ENCODE assay signal across 10 cellular contexts in genomic region chr6:35489995-35490791, GRCh38. TPM values are rescaled to one million over a fixed set of nuclear protein-coding genes. Genes with fewer than 3 reads are reported as not detected.
DNase-seq lines count a peak whose midpoint lies in the region; ATAC-seq and TF ChIP-seq lines count a peak whose summit lies in the region.
"Had no signal": no experiment of that assay in that cellular context is flagged by ENCODE, and none has a peak within 500 bp of the region (broad histone marks: within the 10 kb centered on the region; RNA-seq: fewer than 3 reads in every experiment).

No MANE protein-coding gene starts in this region.

- no peak overlapping the region for H3K4me3 Mint-ChIP-seq in effector memory CD8-positive, alpha-beta T cell
- H3K4me3 Mint-ChIP-seq in activated T-helper 2 cell treated with anti-CD3 and anti-CD28 coated beads, Interferon-gamma antibody, Interleukin-2, Interleukin-4, amounts not matched to agents 10 μg/mL and 5 μg/mL and 100 μg/mL, durations not matched to agents 14 hours and 24 hours and 36 hours (ENCODE audit: low read depth): no peak overlapping the region

- H3K27me3 ChIP-seq in BLaER1 (no peaks in the 10 kb centered on the region), OCI-LY3 (ENCODE audit: low read depth, low read length) (peaks cover 17% of the 10 kb centered on the region; the same call in 1 of the 2 replicates), gastroesophageal sphincter (no peaks in the 10 kb centered on the region)

- peak in 29 of 56 donors; percentile 4 to 74 (median 20) for DNase-seq in nucleus accumbens (lab: John Stamatoyannopoulos, UW)
- no peak for DNase-seq in effector memory CD8-positive, alpha-beta T cell
- no peak for DNase-seq in activated T-cell treated with anti-CD3 and anti-CD28 coated beads for 4 hours
- DNase-seq in activated T-helper 2 cell treated with anti-CD3 and anti-CD28 coated beads, Interferon-gamma antibody, Interleukin-2, Interleukin-4, amounts not matched to agents 10 μg/mL and 5 μg/mL and 100 μg/mL, durations not matched to agents 14 hours and 24 hours and 36 hours (ENCODE audit: low spot score): no peak
- DNase-seq in Ammon's horn (ENCODE audit: low spot score): no peak

- H3K36me3 ChIP-seq in BLaER1 (no peaks in the 10 kb centered on the region), OCI-LY3 (replicated peaks; ENCODE audit: low read depth, low read length) (no peaks in the 10 kb centered on the region), gastroesophageal sphincter (no peaks in the 10 kb centered on the region)

- peak; percentile 75 for ATAC-seq in gastroesophageal sphincter
- ATAC-seq in effector memory CD8-positive, alpha-beta T cell (replicated peaks): no peak

- no peak for TF ChIP-seq EP300 in gastroesophageal sphincter (IDR thresholded peaks at IDR 0.05)

- intact Hi-C loops in activated T-helper 2 cell treated with anti-CD3 and anti-CD28 coated beads, Interferon-gamma antibody, Interleukin-2, Interleukin-4, amounts not matched to agents 10 μg/mL and 5 μg/mL and 100 μg/mL, durations not matched to agents 14 hours and 24 hours and 36 hours (cut with micrococcal nuclease): no loop called here

- peaks cover 70% of the 10 kb centered on the region for H3K4me1 ChIP-seq in BLaER1
- peaks cover 19% of the 10 kb centered on the region for H3K4me1 ChIP-seq in OCI-LY3 (ENCODE audit: low read length)
- H3K4me1 ChIP-seq in gastroesophageal sphincter: peaks cover 5 to 100% (median 78%) of the 10 kb centered on the region in 3 donors

- H3K9me3 Mint-ChIP-seq in effector memory CD8-positive, alpha-beta T cell: no peaks in the 10 kb centered on the region
- no peaks in the 10 kb centered on the region for H3K9me3 Mint-ChIP-seq in activated T-helper 2 cell treated with anti-CD3 and anti-CD28 coated beads, Interferon-gamma antibody, Interleukin-2, Interleukin-4, amounts not matched to agents 10 μg/mL and 5 μg/mL and 100 μg/mL, durations not matched to agents 14 hours and 24 hours and 36 hours

- TF ChIP-seq CTCF in OCI-LY3 (IDR thresholded peaks at IDR 0.05; ENCODE audit: low read depth, low read length) (no peak), gastroesophageal sphincter (IDR thresholded peaks at IDR 0.05) (no peak)

- H3K4me3 ChIP-seq in BLaER1 (no peak overlapping the region), OCI-LY3 (ENCODE audit: low read length) (peak overlapping the region; percentile 61), gastroesophageal sphincter (peak overlapping the region; percentile 3 to 96)

- H3K27ac ChIP-seq in BLaER1 (no peak overlapping the region), OCI-LY3 (ENCODE audit: low read length) (no peak overlapping the region), gastroesophageal sphincter (peak overlapping the region; percentile 90 to 100 (median 98))

- H3K4me2 ChIP-seq in BLaER1 (peak overlapping the region; percentile 51), OCI-LY3 (ENCODE audit: low read length) (peak overlapping the region; percentile 77)

- H3K36me3 Mint-ChIP-seq in effector memory CD8-positive, alpha-beta T cell (ENCODE audit: insufficient read depth): no peaks in the 10 kb centered on the region
- no peaks in the 10 kb centered on the region for H3K36me3 Mint-ChIP-seq in activated T-helper 2 cell treated with anti-CD3 and anti-CD28 coated beads, Interferon-gamma antibody, Interleukin-2, Interleukin-4, amounts not matched to agents 10 μg/mL and 5 μg/mL and 100 μg/mL, durations not matched to agents 14 hours and 24 hours and 36 hours (ENCODE audit: low read depth)

- TF ChIP-seq POLR2A in gastroesophageal sphincter (IDR thresholded peaks at IDR 0.05): peak; percentile 14 to 29

- H3K79me2 ChIP-seq in OCI-LY3 (ENCODE audit: low read length): no peaks in the 10 kb centered on the region

- peaks cover 17 to 20% of the 10 kb centered on the region in 2 donors for H3K4me1 Mint-ChIP-seq in effector memory CD8-positive, alpha-beta T cell (ENCODE audit: low read depth in 2 of 2)
- H3K4me1 Mint-ChIP-seq in activated T-helper 2 cell treated with anti-CD3 and anti-CD28 coated beads, Interferon-gamma antibody, Interleukin-2, Interleukin-4, amounts not matched to agents 10 μg/mL and 5 μg/mL and 100 μg/mL, durations not matched to agents 14 hours and 24 hours and 36 hours (ENCODE audit: low read depth): peaks cover 9% of the 10 kb centered on the region

- no peaks in the 10 kb centered on the region for H3K27me3 Mint-ChIP-seq in effector memory CD8-positive, alpha-beta T cell
- peaks cover 10% of the 10 kb centered on the region for H3K27me3 Mint-ChIP-seq in activated T-helper 2 cell treated with anti-CD3 and anti-CD28 coated beads, Interferon-gamma antibody, Interleukin-2, Interleukin-4, amounts not matched to agents 10 μg/mL and 5 μg/mL and 100 μg/mL, durations not matched to agents 14 hours and 24 hours and 36 hours (ENCODE audit: low read depth)

- H3K9ac ChIP-seq in BLaER1 (no peak overlapping the region), OCI-LY3 (ENCODE audit: low read length) (peak overlapping the region; percentile 35)

- 0 out of 2 replicates have a peak overlapping the region, but pooled peaks have one; percentile 21 for H2AFZ ChIP-seq in OCI-LY3 (ENCODE audit: low read depth, low read length)

- peak overlapping the region in 1 of 2 donors; percentile 83 for H3K27ac Mint-ChIP-seq in effector memory CD8-positive, alpha-beta T cell
- H3K27ac Mint-ChIP-seq in activated T-helper 2 cell treated with anti-CD3 and anti-CD28 coated beads, Interferon-gamma antibody, Interleukin-2, Interleukin-4, amounts not matched to agents 10 μg/mL and 5 μg/mL and 100 μg/mL, durations not matched to agents 14 hours and 24 hours and 36 hours: no peak overlapping the region

- peaks cover 41% of the 10 kb centered on the region for H4K20me1 ChIP-seq in BLaER1
- H4K20me1 ChIP-seq in OCI-LY3 (ENCODE audit: insufficient read depth, low read length): no peaks in the 10 kb centered on the region

- H3K9me3 ChIP-seq in BLaER1 (no peaks in the 10 kb centered on the region), OCI-LY3 (ENCODE audit: insufficient read depth, low read length) (no peaks in the 10 kb centered on the region), gastroesophageal sphincter (no peaks in the 10 kb centered on the region)

- WGBS in gastroesophageal sphincter (ENCODE audit: low coverage in 1 of 2), 2 donors: 4 to 16% methylated on average over 3 to 11 of the region's 28 CpGs

RNA-seq across cellular contexts. Expression of gene TEAD3, which starts 6.7 kb away (rescaled TPM):
- 100 to 1,000 TPM in 1 of 4 donors, 10 to 100 TPM in 3; 58.3 to 122 (median 72.5) TPM for total RNA-seq in gastroesophageal sphincter
- total RNA-seq in activated T-helper 2 cell treated with anti-CD3 and anti-CD28 coated beads, Interferon-gamma antibody, Interleukin-2, Interleukin-4, amounts not matched to agents 10 μg/mL and 5 μg/mL and 100 μg/mL, durations not matched to agents 14 hours and 24 hours and 36 hours: 1.8 and 2.0 TPM in 2 replicates
- total RNA-seq: mononuclear cell had no signal

RNA-seq across cellular contexts. Expression of gene RPL10A, which starts 22.0 kb away (rescaled TPM):
- 1,000 to 10,000 TPM in 3 of 4 donors, 100 to 1,000 TPM in 1; 870 to 1,936 (median 1,411) TPM for total RNA-seq in gastroesophageal sphincter
- 1,727 and 1,773 TPM in 2 replicates for total RNA-seq in activated T-helper 2 cell treated with anti-CD3 and anti-CD28 coated beads, Interferon-gamma antibody, Interleukin-2, Interleukin-4, amounts not matched to agents 10 μg/mL and 5 μg/mL and 100 μg/mL, durations not matched to agents 14 hours and 24 hours and 36 hours

RNA-seq across cellular contexts. Expression of gene TULP1, which starts 22.5 kb away (rescaled TPM):
- total RNA-seq in gastroesophageal sphincter: under 1 TPM in 1 of 4 donors, not detected in 3; 0.89 TPM
- not detected in 2 replicates for total RNA-seq in activated T-helper 2 cell treated with anti-CD3 and anti-CD28 coated beads, Interferon-gamma antibody, Interleukin-2, Interleukin-4, amounts not matched to agents 10 μg/mL and 5 μg/mL and 100 μg/mL, durations not matched to agents 14 hours and 24 hours and 36 hours
- total RNA-seq: activated CD8-positive, alpha-beta memory T cell treated with anti-CD3 and anti-CD28 coated beads for 36 hours; mononuclear cell had no signal

RNA-seq across cellular contexts. Expression of gene FANCE, which starts 38.1 kb away (rescaled TPM):
- total RNA-seq in gastroesophageal sphincter: 1 to 10 TPM; 2.6 to 5.0 (median 3.8) TPM
- 20.6 and 21.1 TPM in 2 replicates for total RNA-seq in activated T-helper 2 cell treated with anti-CD3 and anti-CD28 coated beads, Interferon-gamma antibody, Interleukin-2, Interleukin-4, amounts not matched to agents 10 μg/mL and 5 μg/mL and 100 μg/mL, durations not matched to agents 14 hours and 24 hours and 36 hours

Comparison
In these comparisons a context has a peak if more than half of its experiments do, and no peak if none do; other contexts are left out.
1. H3K27ac ChIP-seq: peak in gastroesophageal sphincter (4 of 4); none in BLaER1 (single experiment) and OCI-LY3 (single experiment).
2. DNase-seq: peak in nucleus accumbens (29 of 56); none in effector memory CD8-positive, alpha-beta T cell (0 of 3), activated T-cell treated with anti-CD3 and anti-CD28 coated beads for 4 hours (single experiment), activated T-helper 2 cell treated with anti-CD3 and anti-CD28 coated beads, Interferon-gamma antibody, Interleukin-2, Interleukin-4, amounts not matched to agents 10 μg/mL and 5 μg/mL and 100 μg/mL, durations not matched to agents 14 hours and 24 hours and 36 hours (single experiment) and Ammon's horn (single experiment).
3. RNA of gene TEAD3, which starts 6.7 kb away (total RNA-seq): 58.3 to 122 TPM in gastroesophageal sphincter; 1.8 to 2.0 TPM in activated T-helper 2 cell treated with anti-CD3 and anti-CD28 coated beads, Interferon-gamma antibody, Interleukin-2, Interleukin-4, amounts not matched to agents 10 μg/mL and 5 μg/mL and 100 μg/mL, durations not matched to agents 14 hours and 24 hours and 36 hours; every median in the first group is over 10 times any median in the second.